1 cellular context compared by ENCODE assay signal in the genomic region with DNA sequence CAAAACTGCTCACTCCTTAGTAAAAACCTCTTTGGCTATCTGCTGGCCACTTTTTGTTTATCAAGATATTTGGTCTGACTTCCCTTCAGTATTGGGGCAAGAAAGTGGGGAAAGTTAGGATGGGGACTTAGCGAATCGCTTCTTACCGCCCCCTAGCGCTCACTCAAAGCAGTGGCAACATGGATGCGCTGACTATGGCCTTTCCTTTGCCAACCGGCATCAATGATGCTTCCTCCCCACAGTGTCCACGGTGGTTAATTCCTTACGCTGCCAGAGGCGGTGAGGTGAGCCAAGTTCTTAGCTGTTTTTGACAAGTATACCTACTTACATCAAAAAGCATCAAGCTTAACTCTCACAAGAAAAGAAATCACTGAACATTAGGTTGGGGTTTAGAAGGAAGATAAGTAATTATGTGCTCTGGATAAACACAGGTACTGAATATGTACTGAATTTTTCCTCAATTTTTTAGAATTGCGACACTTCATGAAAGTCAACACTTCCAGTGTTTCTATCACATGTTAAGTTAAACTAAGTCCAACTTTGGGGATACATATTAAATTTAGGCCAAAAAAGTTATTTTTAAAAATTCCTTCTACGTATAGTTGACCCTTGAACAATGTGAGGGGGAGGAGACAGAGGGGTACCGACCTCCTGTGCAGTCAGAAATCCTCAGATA.
TF ChIP-seq lines count a peak whose summit lies in the region.

No MANE protein-coding gene starts in this region.

TF ChIP-seq in K562, 482 proteins besides CTCF, POLR2A, EP300 and RAD21 (continued from another document):
- TF ChIP-seq, protein P1, sequence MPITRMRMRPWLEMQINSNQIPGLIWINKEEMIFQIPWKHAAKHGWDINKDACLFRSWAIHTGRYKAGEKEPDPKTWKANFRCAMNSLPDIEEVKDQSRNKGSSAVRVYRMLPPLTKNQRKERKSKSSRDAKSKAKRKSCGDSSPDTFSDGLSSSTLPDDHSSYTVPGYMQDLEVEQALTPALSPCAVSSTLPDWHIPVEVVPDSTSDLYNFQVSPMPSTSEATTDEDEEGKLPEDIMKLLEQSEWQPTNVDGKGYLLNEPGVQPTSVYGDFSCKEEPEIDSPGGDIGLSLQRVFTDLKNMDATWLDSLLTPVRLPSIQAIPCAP (CRISPR knock-in tag; IDR thresholded peaks at IDR 0.05; ENCODE audit: borderline replicate concordance): no peak
- TF ChIP-seq, protein P2, sequence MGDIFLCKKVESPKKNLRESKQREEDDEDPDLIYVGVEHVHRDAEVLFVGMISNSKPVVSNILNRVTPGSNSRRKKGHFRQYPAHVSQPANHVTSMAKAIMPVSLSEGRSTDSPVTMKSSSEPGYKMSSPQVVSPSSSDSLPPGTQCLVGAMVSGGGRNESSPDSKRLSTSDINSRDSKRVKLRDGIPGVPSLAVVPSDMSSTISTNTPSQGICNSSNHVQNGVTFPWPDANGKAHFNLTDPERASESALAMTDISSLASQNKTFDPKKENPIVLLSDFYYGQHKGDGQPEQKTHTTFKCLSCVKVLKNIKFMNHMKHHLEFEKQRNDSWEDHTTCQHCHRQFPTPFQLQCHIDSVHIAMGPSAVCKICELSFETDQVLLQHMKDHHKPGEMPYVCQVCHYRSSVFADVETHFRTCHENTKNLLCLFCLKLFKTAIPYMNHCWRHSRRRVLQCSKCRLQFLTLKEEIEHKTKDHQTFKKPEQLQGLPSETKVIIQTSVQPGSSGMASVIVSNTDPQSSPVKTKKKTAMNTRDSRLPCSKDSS (IDR thresholded peaks at IDR 0.05; ENCODE audit: low read depth, partially characterized antibody): no peak
- peak; percentile 25; the same call in 1 of the 2 replicates for TF ChIP-seq MAFG (tag; conservative IDR thresholded peaks at IDR 0.05)
- TF ChIP-seq SIX5 (IDR thresholded peaks at IDR 0.05; ENCODE audit: borderline replicate concordance in 1 of 2, insufficient read depth in 1 of 2, low read depth in 1 of 2, low read length in 2 of 2): no peak
- TF ChIP-seq MAFK (IDR thresholded peaks at IDR 0.05; ENCODE audit: low read length): 0 out of 2 replicates have a peak, but pooled peaks have one; percentile 5
- TF ChIP-seq KDM1A (IDR thresholded peaks at IDR 0.05): peak in 1 of 2 experiments; percentile 26; a peak in 1 of 4 replicates
- TF ChIP-seq, protein P3, sequence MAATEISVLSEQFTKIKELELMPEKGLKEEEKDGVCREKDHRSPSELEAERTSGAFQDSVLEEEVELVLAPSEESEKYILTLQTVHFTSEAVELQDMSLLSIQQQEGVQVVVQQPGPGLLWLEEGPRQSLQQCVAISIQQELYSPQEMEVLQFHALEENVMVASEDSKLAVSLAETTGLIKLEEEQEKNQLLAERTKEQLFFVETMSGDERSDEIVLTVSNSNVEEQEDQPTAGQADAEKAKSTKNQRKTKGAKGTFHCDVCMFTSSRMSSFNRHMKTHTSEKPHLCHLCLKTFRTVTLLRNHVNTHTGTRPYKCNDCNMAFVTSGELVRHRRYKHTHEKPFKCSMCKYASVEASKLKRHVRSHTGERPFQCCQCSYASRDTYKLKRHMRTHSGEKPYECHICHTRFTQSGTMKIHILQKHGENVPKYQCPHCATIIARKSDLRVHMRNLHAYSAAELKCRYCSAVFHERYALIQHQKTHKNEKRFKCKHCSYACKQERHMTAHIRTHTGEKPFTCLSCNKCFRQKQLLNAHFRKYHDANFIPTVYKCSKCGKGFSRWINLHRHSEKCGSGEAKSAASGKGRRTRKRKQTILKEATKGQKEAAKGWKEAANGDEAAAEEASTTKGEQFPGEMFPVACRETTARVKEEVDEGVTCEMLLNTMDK (IDR thresholded peaks at IDR 0.05; ENCODE audit: borderline replicate concordance, insufficient read depth, low read depth, low read length, poor library complexity, severe bottlenecking): peak; percentile 29
- TF ChIP-seq KLF16 (IDR thresholded peaks at IDR 0.05): 0 out of 2 replicates have a peak, but pooled peaks have one; percentile 32
- TF ChIP-seq CTBP1 (IDR thresholded peaks at IDR 0.05; ENCODE audit: borderline replicate concordance): peak; percentile 80
- TF ChIP-seq CAMTA2 (CRISPR knock-in tag; conservative IDR thresholded peaks at IDR 0.05): no peak
- TF ChIP-seq JUN (IDR thresholded peaks at IDR 0.05; ENCODE audit: borderline replicate concordance, low read depth, low read length): 0 out of 2 replicates have a peak, but pooled peaks have one; percentile 7
- no peak for TF ChIP-seq JUN (CRISPR knock-in tag; IDR thresholded peaks at IDR 0.05; ENCODE audit: borderline replicate concordance)
- TF ChIP-seq, protein P4, sequence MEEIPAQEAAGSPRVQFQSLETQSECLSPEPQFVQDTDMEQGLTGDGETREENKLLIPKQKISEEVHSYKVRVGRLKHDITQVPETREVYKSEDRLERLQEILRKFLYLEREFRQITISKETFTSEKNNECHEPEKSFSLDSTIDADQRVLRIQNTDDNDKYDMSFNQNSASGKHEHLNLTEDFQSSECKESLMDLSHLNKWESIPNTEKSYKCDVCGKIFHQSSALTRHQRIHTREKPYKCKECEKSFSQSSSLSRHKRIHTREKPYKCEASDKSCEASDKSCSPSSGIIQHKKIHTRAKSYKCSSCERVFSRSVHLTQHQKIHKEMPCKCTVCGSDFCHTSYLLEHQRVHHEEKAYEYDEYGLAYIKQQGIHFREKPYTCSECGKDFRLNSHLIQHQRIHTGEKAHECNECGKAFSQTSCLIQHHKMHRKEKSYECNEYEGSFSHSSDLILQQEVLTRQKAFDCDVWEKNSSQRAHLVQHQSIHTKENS (CRISPR knock-in tag; IDR thresholded peaks at IDR 0.05): no peak
- peak; percentile 35; the same call in 1 of the 2 replicates for TF ChIP-seq SMC3 (conservative IDR thresholded peaks at IDR 0.05; ENCODE audit: insufficient read depth, low read depth, low read length)
